1 cellular context compared by ENCODE assay signal in the genomic region with DNA sequence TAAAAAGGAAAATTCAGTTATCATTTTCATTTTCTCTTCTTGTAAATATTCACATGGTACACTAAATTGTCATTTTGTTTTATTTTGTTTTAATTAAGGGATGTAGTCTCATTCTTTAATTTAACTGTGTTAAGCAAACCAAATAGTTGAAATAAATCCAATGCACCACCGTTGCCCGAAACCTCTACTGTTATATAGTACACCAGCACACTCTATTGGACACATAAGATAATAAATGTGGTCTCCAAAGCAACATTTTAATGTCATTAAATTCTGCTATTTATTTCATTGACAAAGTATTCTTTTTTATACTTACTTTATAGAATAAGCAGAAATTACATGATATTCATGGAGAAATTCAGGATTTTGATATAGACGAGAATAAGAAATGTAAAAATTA.
TF ChIP-seq lines count a peak whose summit lies in the region.

No MANE protein-coding gene starts in this region.

TF ChIP-seq in H1, 55 proteins besides CTCF, POLR2A, EP300 and RAD21:
- TF ChIP-seq TEAD4 (IDR thresholded peaks at IDR 0.05; ENCODE audit: low read depth, low read length) (no peak), SIN3A (conservative IDR thresholded peaks at IDR 0.05 in 1 of 2, IDR thresholded peaks at IDR 0.05 in 1 of 2; ENCODE audit: low read depth in 1 of 2, low read length in 2 of 2) (no peak), SAP30 (IDR thresholded peaks at IDR 0.05; ENCODE audit: insufficient read depth, insufficient replicate concordance, low read length) (no peak), EZH2 (IDR thresholded peaks at IDR 0.05; ENCODE audit: low read depth, low read length, severe bottlenecking) (no peak), TCF12 (IDR thresholded peaks at IDR 0.05; ENCODE audit: low read depth, low read length) (no peak), PHF8 (conservative IDR thresholded peaks at IDR 0.05; ENCODE audit: low read depth, low read length) (no peak), POU5F1 (IDR thresholded peaks at IDR 0.05; ENCODE audit: low read depth, low read length) (no peak)
- TF ChIP-seq, protein P1, sequence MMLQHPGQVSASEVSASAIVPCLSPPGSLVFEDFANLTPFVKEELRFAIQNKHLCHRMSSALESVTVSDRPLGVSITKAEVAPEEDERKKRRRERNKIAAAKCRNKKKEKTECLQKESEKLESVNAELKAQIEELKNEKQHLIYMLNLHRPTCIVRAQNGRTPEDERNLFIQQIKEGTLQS (IDR thresholded peaks at IDR 0.05; ENCODE audit: insufficient read depth, low read depth, low read length) = no peak
